In the genomic region with DNA sequence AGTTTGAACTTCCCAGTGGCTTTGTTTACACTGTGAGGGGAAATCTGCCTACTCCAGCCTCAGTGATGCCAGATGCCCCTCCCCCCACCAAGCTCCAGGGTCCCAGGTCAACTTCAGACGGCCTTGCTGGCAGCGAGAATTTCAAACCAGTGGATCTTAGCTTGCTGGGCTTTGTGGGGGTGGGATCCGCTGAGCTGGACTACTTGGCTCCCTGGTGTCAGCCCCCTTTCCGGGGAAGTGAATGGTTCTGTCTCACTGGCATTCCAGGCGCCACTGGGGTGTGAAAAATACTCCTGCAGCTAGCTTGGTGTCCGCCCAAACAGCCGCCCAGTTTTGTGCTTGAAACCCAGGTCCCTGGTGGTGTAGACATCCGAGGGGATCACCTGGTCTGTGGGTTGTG, we compare ENCODE assay signal across 1 cellular context.
TF ChIP-seq lines count a peak whose summit lies in the region.

No MANE protein-coding gene starts in this region.

TF ChIP-seq in HCT116, 20 proteins besides CTCF, POLR2A, EP300 and RAD21 (continued from another document):
- no peak for TF ChIP-seq ZNF274 (IDR thresholded peaks at IDR 0.05; ENCODE audit: low read depth, low read length)
